ENCODE assay signal across 8 cellular contexts in genomic region chr15:90956551-90957104, GRCh38. TPM values are rescaled to one million over a fixed set of nuclear protein-coding genes. Genes with fewer than 3 reads are reported as not detected.
DNase-seq lines count a peak whose midpoint lies in the region; ATAC-seq, FAIRE-seq and TF ChIP-seq lines count a peak whose summit lies in the region.

No MANE protein-coding gene starts in this region.

- H2BK12ac ChIP-seq in H1 (ENCODE audit: low read depth, low read length) = no peak overlapping the region

- no peak overlapping the region for H2AK5ac ChIP-seq in H1 (ENCODE audit: low read depth, low read length)

- peak overlapping the region; percentile 89; the same call in 1 of the 2 replicates for H4K8ac ChIP-seq in H1 (ENCODE audit: extremely low read depth, insufficient read depth, low read length)

- H4K20me1 ChIP-seq in H1 (replicated peaks in 1 of 2; ENCODE audit: control insufficient read depth in 1 of 2, insufficient read depth in 2 of 2, low read length in 2 of 2) = peaks cover 1 to 9% of the 10 kb centered on the region in 2 experiments

- peak overlapping the region; percentile 95 for H3K27ac Mint-ChIP-seq in activated CD8-positive, alpha-beta memory T cell treated with anti-CD3 and anti-CD28 coated beads, Interleukin-2, amount 10 ng/mL, durations not matched to agents 7 days and 5 days
- no peak overlapping the region for H3K27ac Mint-ChIP-seq in memory B cell

- H3K27me3 Mint-ChIP-seq in activated CD8-positive, alpha-beta memory T cell treated with anti-CD3 and anti-CD28 coated beads, Interleukin-2, amount 10 ng/mL, durations not matched to agents 7 days and 5 days = no peaks in the 10 kb centered on the region
- H3K27me3 Mint-ChIP-seq in memory B cell = no peaks in the 10 kb centered on the region

- no peaks in the 10 kb centered on the region for H3K27me3 ChIP-seq in H1 (replicated peaks in 1 of 4; ENCODE audit: control insufficient read depth in 3 of 4, extremely low read depth in 1 of 4, insufficient read depth in 3 of 4, low read length in 3 of 4)

- H3K23ac ChIP-seq in H1 (ENCODE audit: insufficient read length) = no peak overlapping the region

- H3K36me3 ChIP-seq in H1 (ENCODE audit: control insufficient read depth in 2 of 4, insufficient read depth in 4 of 4, low read length in 3 of 4) = peaks cover 0 to 25% (median 18%) of the 10 kb centered on the region in 4 experiments

- DNase-seq in DMS79 treated with DMSO at 0.1 percent for 48 hours (lab: John Stamatoyannopoulos, UW) (peak; percentile 27), DMS79 (lab: John Stamatoyannopoulos, UW) (no peak), NCI-H524 (lab: John Stamatoyannopoulos, UW) (peak; percentile 47 to 81), H1 (ENCODE audit: low read depth in 1 of 2, low spot score in 2 of 2) (peak in 1 of 2 experiments; percentile 94), memory B cell (ENCODE audit: low spot score in 2 of 2) (peak; percentile 62 to 66)
- peak; percentile 75 for DNase-seq in activated CD8-positive, alpha-beta memory T cell treated with anti-CD3 and anti-CD28 coated beads, Interleukin-2, amount 10 ng/mL, durations not matched to agents 7 days and 5 days
- peak; percentile 24 for DNase-seq in stimulated activated CD8-positive, alpha-beta memory T cell treated with anti-CD3 and anti-CD28 coated beads, Interleukin-12 subunit alpha, Interleukin-12 subunit beta, amount 100 ng/mL, for 24 hours (ENCODE audit: extremely low read depth)

- no peak overlapping the region for H2BK5ac ChIP-seq in H1 (ENCODE audit: low read depth, low read length)

- POLR2A ChIA-PET in H1 (lab: Charles Lee; ENCODE audit: partially characterized antibody) = interaction anchor here (0.7 to 2.8 kb wide), 10 partner anchors 10 to 76 kb away, joined by 3 to 20 read pairs (median 6); partner anchors contain the start of genes HDDC3 and PRC1

- no peaks in the 10 kb centered on the region for H3K9me3 ChIP-seq in H1 (ENCODE audit: insufficient read depth in 2 of 2, low read depth in 1 of 2, low read length in 1 of 2)

- peak overlapping the region; percentile 48 to 72 (median 60) for H3K4me3 ChIP-seq in H1 (ENCODE audit: extremely low read depth in 1 of 4, insufficient read depth in 2 of 4, low read depth in 3 of 4, low read length in 4 of 4)

- H2AFZ ChIP-seq in H1 (ENCODE audit: low read length) = no peak overlapping the region

- no peaks in the 10 kb centered on the region for H3K79me2 ChIP-seq in H1 (ENCODE audit: control insufficient read depth in 1 of 2, insufficient read depth in 2 of 2, low read length in 2 of 2)

- FAIRE-seq in H1 (lab: Jason Lieb, UNC) = no peak

- no peak overlapping the region for H3K4ac ChIP-seq in H1 (replicated peaks; ENCODE audit: insufficient read length, low read depth, low read length)

- H3K79me1 ChIP-seq in H1 (ENCODE audit: low read depth, low read length) = peaks cover 3% of the 10 kb centered on the region; the same call in 1 of the 2 replicates

- no peak overlapping the region for H2BK20ac ChIP-seq in H1 (ENCODE audit: low read length)

- H3K23me2 ChIP-seq in H1 (ENCODE audit: low read depth, low read length) = peaks cover 14% of the 10 kb centered on the region; the same call in 1 of the 2 replicates

- WGBS in H1 (ENCODE audit: extremely low coverage in 1 of 2, insufficient coverage in 1 of 2, insufficient read length in 1 of 2, insufficient replicate concordance in 2 of 2, low coverage in 1 of 2, low lambda C conversion rate in 2 of 2, missing lambda C conversion rate in 1 of 2), 2 experiments = 6% methylated on average over 28 of the region's 50 CpGs; no CpG with 5 or more reads in 1 of the 2 experiments

- no peak overlapping the region for H3K56ac ChIP-seq in H1 (replicated peaks; ENCODE audit: insufficient read length, low read depth, low read length)

- no peak overlapping the region for H3K27ac ChIP-seq in H1 (ENCODE audit: low read depth, low read length)

- H3K14ac ChIP-seq in H1 (ENCODE audit: insufficient read length) = no peak overlapping the region

- peaks cover 21% of the 10 kb centered on the region for H3K4me1 Mint-ChIP-seq in activated CD8-positive, alpha-beta memory T cell treated with anti-CD3 and anti-CD28 coated beads, Interleukin-2, amount 10 ng/mL, durations not matched to agents 7 days and 5 days
- H3K4me1 Mint-ChIP-seq in memory B cell = peaks cover 2% of the 10 kb centered on the region

- H3K4me2 ChIP-seq in H1 (ENCODE audit: insufficient read depth in 1 of 2, low read depth in 2 of 2, low read length in 2 of 2) = peak overlapping the region; percentile 82 to 98

- H3K9me3 Mint-ChIP-seq in activated CD8-positive, alpha-beta memory T cell treated with anti-CD3 and anti-CD28 coated beads, Interleukin-2, amount 10 ng/mL, durations not matched to agents 7 days and 5 days (ENCODE audit: low read depth) = no peaks in the 10 kb centered on the region
- no peaks in the 10 kb centered on the region for H3K9me3 Mint-ChIP-seq in memory B cell

- peak overlapping the region; percentile 13 to 91 (median 77); a peak in 5 of 7 replicates for H3K9ac ChIP-seq in H1 (replicated peaks in 1 of 4; ENCODE audit: extremely low read depth in 1 of 4, low read depth in 3 of 4, low read length in 3 of 4)

- peak; percentile 46 to 64; a peak in 2 of 3 replicates for TF ChIP-seq POLR2A in H1 (IDR thresholded peaks at IDR 0.05; ENCODE audit: control extremely low read depth in 1 of 2, low read depth in 2 of 2, low read length in 2 of 2)

- ATAC-seq in activated CD8-positive, alpha-beta memory T cell treated with anti-CD3 and anti-CD28 coated beads, Interleukin-2, amount 10 ng/mL, durations not matched to agents 7 days and 5 days = no peak
- peak; percentile 23 for ATAC-seq in memory B cell (ENCODE audit: low read depth)
- no peak for ATAC-seq in GM19035 (IDR thresholded peaks at IDR 0.05; ENCODE audit: unreplicated experiment)

- TF ChIP-seq EP300 in H1 (IDR thresholded peaks at IDR 0.05; ENCODE audit: borderline replicate concordance in 1 of 2, low read depth in 2 of 2, low read length in 2 of 2) = 0 out of 3 replicates have a peak, but pooled peaks of 1 of the 2 experiments have one; percentile 31

- peak; percentile 85 to 98 (median 87) for TF ChIP-seq CTCF in H1 (IDR thresholded peaks at IDR 0.05; ENCODE audit: control extremely low read depth in 1 of 3, insufficient read depth in 1 of 3, low read depth in 1 of 3, low read length in 3 of 3)

- H2BK120ac ChIP-seq in H1 (replicated peaks; ENCODE audit: low read depth, low read length) = no peak overlapping the region

- peak overlapping the region; percentile 7; the same call in 1 of the 2 replicates for H3K18ac ChIP-seq in H1 (ENCODE audit: extremely low read depth, low read length)

- H3K4me1 ChIP-seq in H1 (replicated peaks in 1 of 4; ENCODE audit: control insufficient read depth in 3 of 4, insufficient read depth in 4 of 4, low read length in 3 of 4) = peaks cover 0 to 15% (median 8%) of the 10 kb centered on the region in 4 experiments; a peak in 6 of 7 replicates

- TF ChIP-seq RAD21 in H1 (IDR thresholded peaks at IDR 0.05 in 1 of 2, conservative IDR thresholded peaks at IDR 0.05 in 1 of 2; ENCODE audit: low read depth in 2 of 2, low read length in 2 of 2) = peak; percentile 50 to 71

- H2BK15ac ChIP-seq in H1 (ENCODE audit: low read length) = peak overlapping the region; percentile 29; the same call in 1 of the 2 replicates

- CTCF ChIA-PET in activated CD8-positive, alpha-beta memory T cell treated with anti-CD3 and anti-CD28 coated beads, Interleukin-2, amount 10 ng/mL, durations not matched to agents 7 days and 5 days (lab: Charles Lee) = interaction anchor here (0.5 to 6.7 kb wide), 39 partner anchors 9 to 374 kb away, joined by 3 to 101 read pairs (median 5); partner anchors contain the start of genes BLM, HDDC3, UNC45A and VPS33B
- CTCF ChIA-PET in H1 (lab: Charles Lee; ENCODE audit: partially characterized antibody) = interaction anchor here (0.9 to 19.2 kb wide), 30 partner anchors 9 to 426 kb away, joined by 3 to 306 read pairs (median 6); partner anchors contain the start of genes HDDC3, MAN2A2 and UNC45A

- H4K91ac ChIP-seq in H1 (replicated peaks; ENCODE audit: insufficient read length, low read length) = peak overlapping the region; percentile 72

- peak overlapping the region; percentile 86 for H3K4me3 Mint-ChIP-seq in activated CD8-positive, alpha-beta memory T cell treated with anti-CD3 and anti-CD28 coated beads, Interleukin-2, amount 10 ng/mL, durations not matched to agents 7 days and 5 days
- H3K4me3 Mint-ChIP-seq in memory B cell = peak overlapping the region; percentile 84

- peaks cover 37% of the 10 kb centered on the region for H3K36me3 Mint-ChIP-seq in activated CD8-positive, alpha-beta memory T cell treated with anti-CD3 and anti-CD28 coated beads, Interleukin-2, amount 10 ng/mL, durations not matched to agents 7 days and 5 days
- peaks cover 11% of the 10 kb centered on the region for H3K36me3 Mint-ChIP-seq in memory B cell

- no peak overlapping the region for H4K5ac ChIP-seq in H1 (ENCODE audit: insufficient read length, low read depth, low read length)

RNA-seq across cellular contexts. Expression of gene RCCD1, which starts 1.9 kb away (rescaled TPM):
- total RNA-seq in activated CD8-positive, alpha-beta memory T cell treated with anti-CD3 and anti-CD28 coated beads, Interleukin-2, amount 10 ng/mL, durations not matched to agents 7 days and 5 days = 10 to 100 TPM; 35.4 to 50.1 TPM
- 16.2 and 18.8 TPM in 2 replicates for total RNA-seq in H1 (2021; fragmentation: NEBNext Ultra II Directional; extraction: Animal tissue kit (Norgen Biotek cat#: 25700))
- 9.9 and 13.2 TPM in 2 replicates for polyA plus RNA-seq in H1 (2011; rRNA removed)
- polyA plus RNA-seq in H1 (2011; cell fraction: cytosol; rRNA removed) = 15.6 TPM
- polyA plus RNA-seq in H1 (2011; cell fraction: nucleus; rRNA removed) = 70.5 TPM
- 21.0 to 22.6 TPM (median 21.9 TPM) in 4 replicates for polyA plus RNA-seq in H1 (2012, experiment 1 of 2)
- 12.9 TPM for polyA plus RNA-seq in H1 (2012, experiment 2 of 2)
- polyA plus RNA-seq in H1 (2013, experiment 1 of 2) = 12.7 TPM
- polyA plus RNA-seq in H1 (2013, experiment 2 of 2) = 11.1 TPM
- polyA minus RNA-seq in H1 (2011; rRNA and poly(A)+ RNA removed) = 4.5 and 7.2 TPM in 2 replicates
- polyA minus RNA-seq in H1 (2011; cell fraction: cytosol; rRNA and poly(A)+ RNA removed) = 6.4 TPM
- 18.9 TPM for polyA minus RNA-seq in H1 (2011; cell fraction: nucleus; rRNA and poly(A)+ RNA removed)

RNA-seq across cellular contexts. Expression of gene UNC45A, which starts 21.5 kb away (rescaled TPM):
- total RNA-seq in activated CD8-positive, alpha-beta memory T cell treated with anti-CD3 and anti-CD28 coated beads, Interleukin-2, amount 10 ng/mL, durations not matched to agents 7 days and 5 days = 10 to 100 TPM; 76.3 to 84.4 TPM
- 75.4 and 84.2 TPM in 2 replicates for total RNA-seq in H1 (2021; fragmentation: NEBNext Ultra II Directional; extraction: Animal tissue kit (Norgen Biotek cat#: 25700))
- 74.1 and 87.2 TPM in 2 replicates for polyA plus RNA-seq in H1 (2011; rRNA removed)
- polyA plus RNA-seq in H1 (2011; cell fraction: cytosol; rRNA removed) = 89.0 TPM
- polyA plus RNA-seq in H1 (2011; cell fraction: nucleus; rRNA removed) = 152 TPM
- polyA plus RNA-seq in H1 (2012, experiment 1 of 2) = 58.1 to 98.9 TPM (median 91.2 TPM) in 4 replicates
- 60.3 TPM for polyA plus RNA-seq in H1 (2012, experiment 2 of 2)
- 30.1 TPM for polyA plus RNA-seq in H1 (2013, experiment 1 of 2)
- polyA plus RNA-seq in H1 (2013, experiment 2 of 2) = 26.3 TPM
- polyA minus RNA-seq in H1 (2011; rRNA and poly(A)+ RNA removed) = 72.3 and 80.6 TPM in 2 replicates
- polyA minus RNA-seq in H1 (2011; cell fraction: cytosol; rRNA and poly(A)+ RNA removed) = 47.0 TPM
- 59.5 TPM for polyA minus RNA-seq in H1 (2011; cell fraction: nucleus; rRNA and poly(A)+ RNA removed)

RNA-seq across cellular contexts. Expression of gene HDDC3, which starts 24.3 kb away (rescaled TPM):
- 10 to 100 TPM; 33.2 to 39.3 TPM for total RNA-seq in activated CD8-positive, alpha-beta memory T cell treated with anti-CD3 and anti-CD28 coated beads, Interleukin-2, amount 10 ng/mL, durations not matched to agents 7 days and 5 days
- total RNA-seq in H1 (2021; fragmentation: NEBNext Ultra II Directional; extraction: Animal tissue kit (Norgen Biotek cat#: 25700)) = 16.3 and 17.0 TPM in 2 replicates
- 16.5 and 19.6 TPM in 2 replicates for polyA plus RNA-seq in H1 (2011; rRNA removed)
- 20.7 TPM for polyA plus RNA-seq in H1 (2011; cell fraction: cytosol; rRNA removed)
- polyA plus RNA-seq in H1 (2011; cell fraction: nucleus; rRNA removed) = 16.6 TPM
- 10.3 to 16.5 TPM (median 13.7 TPM) in 4 replicates for polyA plus RNA-seq in H1 (2012, experiment 1 of 2)
- 13.7 TPM for polyA plus RNA-seq in H1 (2012, experiment 2 of 2)
- 14.9 TPM for polyA plus RNA-seq in H1 (2013, experiment 1 of 2)
- polyA plus RNA-seq in H1 (2013, experiment 2 of 2) = 13.1 TPM
- 15.6 and 17.6 TPM in 2 replicates for polyA minus RNA-seq in H1 (2011; rRNA and poly(A)+ RNA removed)
- 11.1 TPM for polyA minus RNA-seq in H1 (2011; cell fraction: cytosol; rRNA and poly(A)+ RNA removed)
- 17.6 TPM for polyA minus RNA-seq in H1 (2011; cell fraction: nucleus; rRNA and poly(A)+ RNA removed)

RNA-seq across cellular contexts. Expression of gene PRC1, which starts 37.7 kb away (rescaled TPM):
- 100 to 1,000 TPM; 152 to 208 TPM for total RNA-seq in activated CD8-positive, alpha-beta memory T cell treated with anti-CD3 and anti-CD28 coated beads, Interleukin-2, amount 10 ng/mL, durations not matched to agents 7 days and 5 days
- 90.7 and 91.4 TPM in 2 replicates for total RNA-seq in H1 (2021; fragmentation: NEBNext Ultra II Directional; extraction: Animal tissue kit (Norgen Biotek cat#: 25700))
- polyA plus RNA-seq in H1 (2011; rRNA removed) = 158 and 181 TPM in 2 replicates
- polyA plus RNA-seq in H1 (2011; cell fraction: cytosol; rRNA removed) = 151 TPM
- 256 TPM for polyA plus RNA-seq in H1 (2011; cell fraction: nucleus; rRNA removed)
- 99.2 to 109 TPM (median 102 TPM) in 4 replicates for polyA plus RNA-seq in H1 (2012, experiment 1 of 2)
- polyA plus RNA-seq in H1 (2012, experiment 2 of 2) = 15.6 TPM
- 94.1 TPM for polyA plus RNA-seq in H1 (2013, experiment 1 of 2)
- polyA plus RNA-seq in H1 (2013, experiment 2 of 2) = 99.7 TPM
- 144 and 181 TPM in 2 replicates for polyA minus RNA-seq in H1 (2011; rRNA and poly(A)+ RNA removed)
- polyA minus RNA-seq in H1 (2011; cell fraction: cytosol; rRNA and poly(A)+ RNA removed) = 73.8 TPM
- 104 TPM for polyA minus RNA-seq in H1 (2011; cell fraction: nucleus; rRNA and poly(A)+ RNA removed)

RNA-seq across cellular contexts. Expression of gene MAN2A2, which starts 53.5 kb away (rescaled TPM):
- 100 to 1,000 TPM; 174 to 183 TPM for total RNA-seq in activated CD8-positive, alpha-beta memory T cell treated with anti-CD3 and anti-CD28 coated beads, Interleukin-2, amount 10 ng/mL, durations not matched to agents 7 days and 5 days
- total RNA-seq in H1 (2021; fragmentation: NEBNext Ultra II Directional; extraction: Animal tissue kit (Norgen Biotek cat#: 25700)) = 21.9 and 23.1 TPM in 2 replicates
- polyA plus RNA-seq in H1 (2011; rRNA removed) = 29.7 and 35.9 TPM in 2 replicates
- 24.6 TPM for polyA plus RNA-seq in H1 (2011; cell fraction: cytosol; rRNA removed)
- 210 TPM for polyA plus RNA-seq in H1 (2011; cell fraction: nucleus; rRNA removed)
- 16.3 to 19.6 TPM (median 18.4 TPM) in 4 replicates for polyA plus RNA-seq in H1 (2012, experiment 1 of 2)
- polyA plus RNA-seq in H1 (2012, experiment 2 of 2) = 4.7 TPM
- polyA plus RNA-seq in H1 (2013, experiment 1 of 2) = 18.5 TPM
- 14.0 TPM for polyA plus RNA-seq in H1 (2013, experiment 2 of 2)
- polyA minus RNA-seq in H1 (2011; rRNA and poly(A)+ RNA removed) = 20.9 and 24.9 TPM in 2 replicates
- 9.3 TPM for polyA minus RNA-seq in H1 (2011; cell fraction: cytosol; rRNA and poly(A)+ RNA removed)
- polyA minus RNA-seq in H1 (2011; cell fraction: nucleus; rRNA and poly(A)+ RNA removed) = 32.5 TPM
